ENCODE assay signal across 9 cellular contexts in the genomic region with DNA sequence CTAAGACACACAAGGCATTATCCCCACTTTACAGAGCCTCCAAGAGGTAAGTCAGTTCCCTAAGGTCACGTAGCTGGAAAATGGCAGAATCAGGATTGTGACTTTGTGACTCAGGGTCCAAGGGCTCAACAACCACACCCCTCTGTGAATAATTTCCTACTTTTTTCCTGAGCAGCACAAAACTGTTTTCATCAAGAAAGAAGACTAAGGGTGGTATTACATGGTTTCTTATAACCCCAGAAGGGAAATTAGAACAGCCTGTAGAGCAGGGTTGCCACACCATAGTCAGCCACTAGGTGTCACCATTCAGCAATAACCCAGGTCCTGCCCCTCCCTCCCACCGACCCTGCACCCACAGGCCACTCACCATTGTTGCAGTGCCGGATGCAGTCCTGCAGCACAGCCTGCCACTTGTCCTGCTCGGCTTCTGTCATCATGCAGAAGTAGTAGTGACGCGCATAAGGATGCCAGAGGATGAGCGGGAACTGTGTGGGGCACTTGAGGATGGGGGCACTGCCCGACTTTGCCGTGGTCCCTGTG.
A peak's percentile ranks its signal among the peaks of the same experiment; 100 is the strongest.
DNase-seq lines count a peak whose midpoint lies in the region; ATAC-seq and TF ChIP-seq lines count a peak whose summit lies in the region.
"Had no signal": no experiment of that assay in that cellular context is flagged by ENCODE, and none has a peak within 500 bp of the region (broad histone marks: within the 10 kb centered on the region; RNA-seq: fewer than 3 reads in every experiment).

No MANE protein-coding gene starts in this region.

- H3K36me3 Mint-ChIP-seq in chondrocyte (ENCODE audit: low read depth) (peaks cover 32% of the 10 kb centered on the region), immature natural killer cell (peaks cover 4 to 9% (median 9%) of the 10 kb centered on the region in 3 donors)

- no peaks in the 10 kb centered on the region for H4K20me1 ChIP-seq in OCI-LY1 (ENCODE audit: insufficient read depth, low read length)

- H3K27ac ChIP-seq in OCI-LY1 (ENCODE audit: low read depth, low read length, poor library complexity, severe bottlenecking) (no peak overlapping the region), prostate gland (no peak overlapping the region)

- H3K4me2 ChIP-seq in OCI-LY1 (ENCODE audit: low read length) = no peak overlapping the region

- no peak overlapping the region for H3K4me3 ChIP-seq in OCI-LY1 (ENCODE audit: low read depth, low read length, poor library complexity, severe bottlenecking)
- no peak overlapping the region for H3K4me3 ChIP-seq in prostate gland

- no peaks in the 10 kb centered on the region for H3K36me3 ChIP-seq in OCI-LY1 (ENCODE audit: insufficient read depth, low read length)
- peaks cover 7 to 11% of the 10 kb centered on the region in 2 donors for H3K36me3 ChIP-seq in prostate gland

- H2AFZ ChIP-seq in OCI-LY1 (ENCODE audit: low read length) = no peak overlapping the region

- no peaks in the 10 kb centered on the region for H3F3A ChIP-seq in OCI-LY1 (ENCODE audit: insufficient read depth, low read length)

- H3K4me3 Mint-ChIP-seq in chondrocyte (ENCODE audit: unreplicated experiment) (no peak overlapping the region), immature natural killer cell (no peak overlapping the region)

- DNase-seq in chondrocyte (ENCODE audit: low spot score) (no peak), prostate gland (ENCODE audit: low spot score) (no peak), immature natural killer cell (no peak), NCI-H146 treated with DMSO at 0.1 percent for 48 hours (lab: John Stamatoyannopoulos, UW; ENCODE audit: unreplicated experiment) (no peak), DMS114 treated with DMSO at 0.1 percent for 48 hours (lab: John Stamatoyannopoulos, UW; ENCODE audit: unreplicated experiment) (no peak)
- DNase-seq: head of caudate nucleus had no signal

- H3K27me3 ChIP-seq in OCI-LY1 (ENCODE audit: insufficient read depth, low read length) (no peaks in the 10 kb centered on the region), prostate gland (replicated peaks; ENCODE audit: insufficient read depth) (no peaks in the 10 kb centered on the region)

- ATAC-seq in HG03457 (IDR thresholded peaks at IDR 0.05; ENCODE audit: unreplicated experiment) = no peak

- no peaks in the 10 kb centered on the region for H3K79me2 ChIP-seq in OCI-LY1 (ENCODE audit: insufficient read depth, low read length)

- peaks cover 85% of the 10 kb centered on the region for H3K4me1 Mint-ChIP-seq in chondrocyte (ENCODE audit: low read depth)
- H3K4me1 Mint-ChIP-seq in immature natural killer cell = peaks cover 3 to 7% of the 10 kb centered on the region in 2 donors

- TF ChIP-seq CTCF in GM12872 (IDR thresholded peaks at IDR 0.05; ENCODE audit: insufficient read depth, low read depth, low read length) = peak; percentile 58; the same call in 2 of the 3 replicates
- TF ChIP-seq CTCF in OCI-LY1 (IDR thresholded peaks at IDR 0.05; ENCODE audit: low read length) = peak; percentile 46
- TF ChIP-seq CTCF in chondrocyte (IDR thresholded peaks at IDR 0.05) = peak; percentile 79
- TF ChIP-seq CTCF in prostate gland (IDR thresholded peaks at IDR 0.05) = peak in 3 of 4 experiments; percentile 31 to 43 (median 32)

- H3K27ac Mint-ChIP-seq in chondrocyte (ENCODE audit: unreplicated experiment) (peak overlapping the region; percentile 74), immature natural killer cell (no peak overlapping the region)

- H3K4me1 ChIP-seq in OCI-LY1 (ENCODE audit: insufficient read depth, low read length, severe bottlenecking) (no peaks in the 10 kb centered on the region), prostate gland (replicated peaks) (peaks cover 7% of the 10 kb centered on the region)

- H3K9me3 ChIP-seq in OCI-LY1 (ENCODE audit: low read length) (peaks cover 14% of the 10 kb centered on the region), prostate gland (no peaks in the 10 kb centered on the region)

- H3K9me3 Mint-ChIP-seq in chondrocyte (ENCODE audit: low read depth) (peaks cover 4% of the 10 kb centered on the region), immature natural killer cell (peaks cover 0 to 18% (median 4%) of the 10 kb centered on the region in 6 donors)

- no peaks in the 10 kb centered on the region for H3K9me2 ChIP-seq in OCI-LY1 (ENCODE audit: low read depth, low read length)

- no peak for TF ChIP-seq POLR2A in prostate gland (IDR thresholded peaks at IDR 0.05)

- WGBS in prostate gland = 94% methylated on average over 9 of the region's 9 CpGs

- intact Hi-C loops in prostate gland (cut with DNase I) = no loop called here

- H3K27me3 Mint-ChIP-seq in chondrocyte (ENCODE audit: low read depth) (no peaks in the 10 kb centered on the region), immature natural killer cell (ENCODE audit: low read depth in 3 of 3) (peaks cover 0 to 2% (median 0%) of the 10 kb centered on the region in 3 donors)

- H3K9ac ChIP-seq in OCI-LY1 (ENCODE audit: low read length) = no peak overlapping the region
